ENCODE assay signal across 9 cellular contexts in the genomic region with DNA sequence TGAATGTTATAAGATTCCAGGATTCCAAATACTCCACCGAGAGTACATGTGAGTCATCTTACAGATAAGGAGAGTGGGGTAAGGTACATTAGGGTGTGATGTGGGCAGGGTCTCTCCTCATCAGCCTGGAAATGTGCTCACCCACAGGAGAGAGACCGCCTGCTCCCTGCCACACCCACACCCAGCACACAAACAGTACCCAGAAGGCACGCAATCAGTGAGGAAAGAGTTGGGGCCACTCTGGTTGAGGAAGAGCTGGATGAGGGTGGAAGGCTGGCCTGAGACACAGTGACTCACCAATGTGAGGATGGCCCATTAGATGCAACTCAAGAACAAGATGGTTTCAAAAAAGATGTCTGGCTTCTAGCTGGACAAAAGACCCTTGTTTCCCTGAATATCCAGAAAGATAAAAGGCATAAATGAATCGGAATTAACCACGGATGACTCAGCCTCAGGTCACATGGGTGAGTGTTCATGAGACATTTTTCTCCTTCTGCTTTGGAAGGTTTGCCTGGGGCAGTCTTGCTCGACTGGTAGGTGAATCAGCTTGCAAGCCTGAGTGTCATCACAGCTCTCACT. TPM values are rescaled to one million over a fixed set of nuclear protein-coding genes. Genes with fewer than 3 reads are reported as not detected.
DNase-seq lines count a peak whose midpoint lies in the region; ATAC-seq lines count a peak whose summit lies in the region.
"Had no signal": no experiment of that assay in that cellular context is flagged by ENCODE, and none has a peak within 500 bp of the region (broad histone marks: within the 10 kb centered on the region; RNA-seq: fewer than 3 reads in every experiment).

No MANE protein-coding gene starts in this region.

- H3K9me2 ChIP-seq in GM23248 (ENCODE audit: insufficient read depth) = no peaks in the 10 kb centered on the region

- no peaks in the 10 kb centered on the region for H3K4me1 Mint-ChIP-seq in T-cell

- 15 to 16% methylated on average over 6 of the region's 6 CpGs for WGBS in GM23248 (ENCODE audit: low coverage in 1 of 2, low lambda C conversion rate in 2 of 2, missing lambda C conversion rate in 2 of 2), 2 experiments

- peak overlapping the region; percentile 75 for H3K27ac ChIP-seq in GM23248
- H3K27ac ChIP-seq: SK-N-MC had no signal

- no peak overlapping the region for H3K4me3 Mint-ChIP-seq in T-cell

- peak overlapping the region; percentile 4; the same call in 1 of the 2 replicates for H3K4me3 ChIP-seq in GM23248
- peak overlapping the region; percentile 9 for H3K4me3 ChIP-seq in skeletal muscle satellite cell (ENCODE audit: low read length)
- H3K4me3 ChIP-seq: SK-N-MC had no signal

- H3K4me1 ChIP-seq in GM23248 (ENCODE audit: insufficient read depth) (peaks cover 19% of the 10 kb centered on the region), skeletal muscle satellite cell (ENCODE audit: control insufficient read depth, insufficient read depth, low read length) (peaks cover 15% of the 10 kb centered on the region)

- no peak overlapping the region for H3K27ac Mint-ChIP-seq in T-cell

- H3K9me3 Mint-ChIP-seq in T-cell = no peaks in the 10 kb centered on the region

- H3K36me3 Mint-ChIP-seq in T-cell = no peaks in the 10 kb centered on the region

- H3K9ac ChIP-seq in GM23248 (peak overlapping the region; percentile 24; the same call in 1 of the 2 replicates), skeletal muscle satellite cell (ENCODE audit: low read depth, low read length) (no peak overlapping the region)

- in situ Hi-C loops in GM23248 (cut with MboI) = no loop called here

- no peaks in the 10 kb centered on the region for H3K9me3 ChIP-seq in GM23248 (ENCODE audit: low read depth)
- no peaks in the 10 kb centered on the region for H3K9me3 ChIP-seq in skeletal muscle satellite cell (replicated peaks; ENCODE audit: low read length)

- peaks cover 22% of the 10 kb centered on the region for H3F3A ChIP-seq in GM23248 (ENCODE audit: insufficient read depth)

- H2AFZ ChIP-seq in GM23248 = peak overlapping the region; percentile 61

- POLR2A ChIA-PET in T-cell (lab: Charles Lee) = no interaction called here

- no peaks in the 10 kb centered on the region for H3K36me3 ChIP-seq in GM23248 (ENCODE audit: low read depth)
- no peaks in the 10 kb centered on the region for H3K36me3 ChIP-seq in skeletal muscle satellite cell (ENCODE audit: insufficient read depth, low read length)

- H4K20me1 ChIP-seq in GM23248 (ENCODE audit: insufficient read depth) = no peaks in the 10 kb centered on the region

- DNase-seq in GM23248 = peak; percentile 98
- peak; percentile 93 for DNase-seq in RKO (ENCODE audit: low spot score)
- DNase-seq in fibroblast of gingiva (ENCODE audit: low read depth) = peak; percentile 74
- no peak for DNase-seq in T-cell
- no peak for DNase-seq in activated effector memory CD4-positive, alpha-beta T cell treated with anti-CD3 and anti-CD28 coated beads, Interleukin-2, amount 50 U/mL, for 16 hours

- H3K27me3 ChIP-seq in GM23248 (replicated peaks; ENCODE audit: insufficient read depth) (no peaks in the 10 kb centered on the region), skeletal muscle satellite cell (ENCODE audit: control insufficient read depth, insufficient read depth, low read length) (no peaks in the 10 kb centered on the region)

- peak overlapping the region; percentile 34 for H3K4me2 ChIP-seq in GM23248 (ENCODE audit: unreplicated experiment)
- peak overlapping the region; percentile 30 for H3K4me2 ChIP-seq in skeletal muscle satellite cell (ENCODE audit: low read length)

- H3K79me2 ChIP-seq in GM23248 (ENCODE audit: insufficient read depth) = no peaks in the 10 kb centered on the region

- CTCF ChIA-PET in T-cell (lab: Charles Lee) = no interaction called here

- H3K27me3 Mint-ChIP-seq in T-cell = peaks cover 1 to 5% of the 10 kb centered on the region in 2 donors

- no peak for ATAC-seq in T-cell (replicated peaks in 1 of 4)
- no peak for ATAC-seq in activated CD4-positive, CD25-positive, alpha-beta regulatory T cell treated with anti-CD3 and anti-CD28 coated beads, Interleukin-2, amount 50 U/mL, for 24 hours
- no peak for ATAC-seq in HG03280 (IDR thresholded peaks at IDR 0.05; ENCODE audit: unreplicated experiment)

RNA-seq across cellular contexts. Expression of a gene that starts 51.1 kb away (rescaled TPM):
- total RNA-seq in GM23248 (2014; rRNA removed; shearing (Covaris generic)) = 13.7 and 14.4 TPM in 2 replicates
- polyA plus RNA-seq in GM23248 (2016; fragmentation: Nextera tagmentation; extraction: Ambion mirVana) = 8.0 and 8.4 TPM in 2 replicates
- 36.0 and 46.9 TPM in 2 replicates for total RNA-seq in skeletal muscle satellite cell (2012; rRNA removed)
- 1 to 10 TPM in 2 of 5 donors, under 1 TPM in 3; 0.19 to 1.9 (median 0.82) TPM for total RNA-seq in T-cell

Comparison
In these comparisons a context has a peak if more than half of its experiments do, and no peak if none do; other contexts are left out.
1. DNase-seq: peak in GM23248 (single experiment), RKO (single experiment) and fibroblast of gingiva (single experiment); none in T-cell (0 of 34) and activated effector memory CD4-positive, alpha-beta T cell treated with anti-CD3 and anti-CD28 coated beads, Interleukin-2, amount 50 U/mL, for 16 hours (single experiment).